8 cellular contexts compared by ENCODE assay signal in genomic region chr6:15662246-15663056, GRCh38.
DNase-seq lines count a peak whose midpoint lies in the region; ATAC-seq lines count a peak whose summit lies in the region.

DTNBP1 (minus strand) TSS chr6:15663028; CDS start chr6:15662869, 159 bp downstream.

- ATAC-seq in HG02870 (IDR thresholded peaks at IDR 0.05; ENCODE audit: unreplicated experiment): peak; percentile 56

- peak; percentile 24 to 35 for DNase-seq in NOMO-1 (lab: John Stamatoyannopoulos, UW; ENCODE audit: unreplicated experiment in 2 of 2)
- no peak for DNase-seq in NOMO-1 treated with dmso at 0.1 percent for 144 hours (lab: John Stamatoyannopoulos, UW; ENCODE audit: unreplicated experiment)
- DNase-seq in NCI-H2029 treated with DMSO at 0.1 percent for 48 hours (lab: John Stamatoyannopoulos, UW): peak; percentile 64
- peak; percentile 61 for DNase-seq in activated CD4-positive, CD25-positive, alpha-beta regulatory T cell treated with anti-CD3 and anti-CD28 coated beads, Interleukin-2, amount 50 U/mL, for 16 hours (ENCODE audit: low read depth, low spot score)
- peak; percentile 77 for DNase-seq in central memory CD4-positive, alpha-beta T cell
- peak; percentile 7 for DNase-seq in kidney glomerular epithelial cell (lab: John Stamatoyannopoulos, UW)
- DNase-seq in stimulated activated CD4-positive, alpha-beta T cell treated with anti-CD3 and anti-CD28 coated beads, Interleukin-1b, Interleukin-23, amount 100 ng/mL, for 1 hour (ENCODE audit: low read depth in 2 of 2): peak; percentile 46 to 76
